In the genomic region with DNA sequence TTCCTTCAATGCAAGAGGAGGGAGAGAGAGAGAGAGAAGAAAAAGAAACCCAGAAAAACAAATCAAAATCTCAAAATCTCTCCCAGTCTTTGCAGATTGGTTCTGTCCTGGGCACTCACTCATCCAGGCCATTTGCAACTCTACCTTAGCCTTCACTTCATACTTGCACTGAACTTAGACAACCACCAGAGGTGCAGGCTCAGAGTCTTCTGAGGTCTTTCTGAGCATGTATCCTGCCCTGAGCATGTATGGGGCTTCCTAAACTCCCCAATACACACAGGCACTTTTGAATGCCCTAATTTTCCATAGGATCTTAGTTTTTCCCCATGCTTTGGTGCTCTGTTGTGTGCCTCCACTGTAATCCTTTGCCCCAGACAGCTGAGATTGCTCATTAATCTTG, we compare ENCODE assay signal across 1 cellular context.
TF ChIP-seq lines count a peak whose summit lies in the region.

No MANE protein-coding gene starts in this region.

TF ChIP-seq in HepG2, 621 proteins besides CTCF, POLR2A, EP300 and RAD21:
- TF ChIP-seq, protein P1, sequence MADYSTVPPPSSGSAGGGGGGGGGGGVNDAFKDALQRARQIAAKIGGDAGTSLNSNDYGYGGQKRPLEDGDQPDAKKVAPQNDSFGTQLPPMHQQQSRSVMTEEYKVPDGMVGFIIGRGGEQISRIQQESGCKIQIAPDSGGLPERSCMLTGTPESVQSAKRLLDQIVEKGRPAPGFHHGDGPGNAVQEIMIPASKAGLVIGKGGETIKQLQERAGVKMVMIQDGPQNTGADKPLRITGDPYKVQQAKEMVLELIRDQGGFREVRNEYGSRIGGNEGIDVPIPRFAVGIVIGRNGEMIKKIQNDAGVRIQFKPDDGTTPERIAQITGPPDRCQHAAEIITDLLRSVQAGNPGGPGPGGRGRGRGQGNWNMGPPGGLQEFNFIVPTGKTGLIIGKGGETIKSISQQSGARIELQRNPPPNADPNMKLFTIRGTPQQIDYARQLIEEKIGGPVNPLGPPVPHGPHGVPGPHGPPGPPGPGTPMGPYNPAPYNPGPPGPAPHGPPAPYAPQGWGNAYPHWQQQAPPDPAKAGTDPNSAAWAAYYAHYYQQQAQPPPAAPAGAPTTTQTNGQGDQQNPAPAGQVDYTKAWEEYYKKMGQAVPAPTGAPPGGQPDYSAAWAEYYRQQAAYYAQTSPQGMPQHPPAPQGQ (CRISPR knock-in tag; IDR thresholded peaks at IDR 0.05; ENCODE audit: borderline replicate concordance): no peak
- TF ChIP-seq ZNF263 (CRISPR knock-in tag; IDR thresholded peaks at IDR 0.05) (no peak), POLR2G (IDR thresholded peaks at IDR 0.05; ENCODE audit: low read depth, low read length) (0 out of 2 replicates have a peak, but pooled peaks have one; percentile 29), NCOA1 (CRISPR knock-in tag; IDR thresholded peaks at IDR 0.05) (no peak), ZNF615 (CRISPR knock-in tag; IDR thresholded peaks at IDR 0.05; ENCODE audit: borderline replicate concordance) (no peak), HIVEP1 (CRISPR knock-in tag; IDR thresholded peaks at IDR 0.05) (no peak), RFXANK (CRISPR knock-in tag; IDR thresholded peaks at IDR 0.05) (no peak), REXO4 (CRISPR knock-in tag; IDR thresholded peaks at IDR 0.05; ENCODE audit: borderline replicate concordance) (no peak), MXI1 (IDR thresholded peaks at IDR 0.05; ENCODE audit: borderline replicate concordance, low read depth, low read length) (no peak), ZFX (CRISPR knock-in tag; IDR thresholded peaks at IDR 0.05; ENCODE audit: low read depth) (no peak), ZNF550 (CRISPR knock-in tag; IDR thresholded peaks at IDR 0.05; ENCODE audit: borderline replicate concordance) (peak; percentile 100), ZNF543 (CRISPR knock-in tag; IDR thresholded peaks at IDR 0.05) (no peak), MAFK (conservative IDR thresholded peaks at IDR 0.05 in 1 of 2, IDR thresholded peaks at IDR 0.05 in 1 of 2; ENCODE audit: low read length in 2 of 2) (no peak), SRY (CRISPR knock-in tag; IDR thresholded peaks at IDR 0.05) (no peak), PBX2 (CRISPR knock-in tag; IDR thresholded peaks at IDR 0.05) (no peak), XRCC5 (optimal IDR thresholded peaks at IDR 0.05; ENCODE audit: low read length) (peak; percentile 29), SALL1 (CRISPR knock-in tag; IDR thresholded peaks at IDR 0.05) (no peak), RARG (CRISPR knock-in tag; IDR thresholded peaks at IDR 0.05; ENCODE audit: low read depth) (no peak), ZNF280D (CRISPR knock-in tag; IDR thresholded peaks at IDR 0.05) (0 out of 2 replicates have a peak, but pooled peaks have one; percentile 34), ZNF207 (IDR thresholded peaks at IDR 0.05; ENCODE audit: borderline replicate concordance) (no peak), BORCS8-MEF2B (CRISPR knock-in tag; IDR thresholded peaks at IDR 0.05) (no peak), ZNF230 (CRISPR knock-in tag; IDR thresholded peaks at IDR 0.05) (no peak), ZNF234 (CRISPR knock-in tag; conservative IDR thresholded peaks at IDR 0.05) (no peak), SYNCRIP (IDR thresholded peaks at IDR 0.05; ENCODE audit: insufficient read depth, low read depth, low read length) (no peak), MAFG (CRISPR knock-in tag; IDR thresholded peaks at IDR 0.05) (no peak), PHF21A (CRISPR knock-in tag; IDR thresholded peaks at IDR 0.05) (no peak)
- TF ChIP-seq, protein P2, sequence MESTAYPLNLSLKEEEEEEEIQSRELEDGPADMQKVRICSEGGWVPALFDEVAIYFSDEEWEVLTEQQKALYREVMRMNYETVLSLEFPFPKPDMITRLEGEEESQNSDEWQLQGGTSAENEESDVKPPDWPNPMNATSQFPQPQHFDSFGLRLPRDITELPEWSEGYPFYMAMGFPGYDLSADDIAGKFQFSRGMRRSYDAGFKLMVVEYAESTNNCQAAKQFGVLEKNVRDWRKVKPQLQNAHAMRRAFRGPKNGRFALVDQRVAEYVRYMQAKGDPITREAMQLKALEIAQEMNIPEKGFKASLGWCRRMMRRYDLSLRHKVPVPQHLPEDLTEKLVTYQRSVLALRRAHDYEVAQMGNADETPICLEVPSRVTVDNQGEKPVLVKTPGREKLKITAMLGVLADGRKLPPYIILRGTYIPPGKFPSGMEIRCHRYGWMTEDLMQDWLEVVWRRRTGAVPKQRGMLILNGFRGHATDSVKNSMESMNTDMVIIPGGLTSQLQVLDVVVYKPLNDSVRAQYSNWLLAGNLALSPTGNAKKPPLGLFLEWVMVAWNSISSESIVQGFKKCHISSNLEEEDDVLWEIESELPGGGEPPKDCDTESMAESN (CRISPR knock-in tag; conservative IDR thresholded peaks at IDR 0.05): no peak
- TF ChIP-seq, protein P3, sequence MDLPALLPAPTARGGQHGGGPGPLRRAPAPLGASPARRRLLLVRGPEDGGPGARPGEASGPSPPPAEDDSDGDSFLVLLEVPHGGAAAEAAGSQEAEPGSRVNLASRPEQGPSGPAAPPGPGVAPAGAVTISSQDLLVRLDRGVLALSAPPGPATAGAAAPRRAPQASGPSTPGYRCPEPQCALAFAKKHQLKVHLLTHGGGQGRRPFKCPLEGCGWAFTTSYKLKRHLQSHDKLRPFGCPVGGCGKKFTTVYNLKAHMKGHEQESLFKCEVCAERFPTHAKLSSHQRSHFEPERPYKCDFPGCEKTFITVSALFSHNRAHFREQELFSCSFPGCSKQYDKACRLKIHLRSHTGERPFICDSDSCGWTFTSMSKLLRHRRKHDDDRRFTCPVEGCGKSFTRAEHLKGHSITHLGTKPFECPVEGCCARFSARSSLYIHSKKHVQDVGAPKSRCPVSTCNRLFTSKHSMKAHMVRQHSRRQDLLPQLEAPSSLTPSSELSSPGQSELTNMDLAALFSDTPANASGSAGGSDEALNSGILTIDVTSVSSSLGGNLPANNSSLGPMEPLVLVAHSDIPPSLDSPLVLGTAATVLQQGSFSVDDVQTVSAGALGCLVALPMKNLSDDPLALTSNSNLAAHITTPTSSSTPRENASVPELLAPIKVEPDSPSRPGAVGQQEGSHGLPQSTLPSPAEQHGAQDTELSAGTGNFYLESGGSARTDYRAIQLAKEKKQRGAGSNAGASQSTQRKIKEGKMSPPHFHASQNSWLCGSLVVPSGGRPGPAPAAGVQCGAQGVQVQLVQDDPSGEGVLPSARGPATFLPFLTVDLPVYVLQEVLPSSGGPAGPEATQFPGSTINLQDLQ (CRISPR knock-in tag; IDR thresholded peaks at IDR 0.05): no peak
- TF ChIP-seq, protein P4, sequence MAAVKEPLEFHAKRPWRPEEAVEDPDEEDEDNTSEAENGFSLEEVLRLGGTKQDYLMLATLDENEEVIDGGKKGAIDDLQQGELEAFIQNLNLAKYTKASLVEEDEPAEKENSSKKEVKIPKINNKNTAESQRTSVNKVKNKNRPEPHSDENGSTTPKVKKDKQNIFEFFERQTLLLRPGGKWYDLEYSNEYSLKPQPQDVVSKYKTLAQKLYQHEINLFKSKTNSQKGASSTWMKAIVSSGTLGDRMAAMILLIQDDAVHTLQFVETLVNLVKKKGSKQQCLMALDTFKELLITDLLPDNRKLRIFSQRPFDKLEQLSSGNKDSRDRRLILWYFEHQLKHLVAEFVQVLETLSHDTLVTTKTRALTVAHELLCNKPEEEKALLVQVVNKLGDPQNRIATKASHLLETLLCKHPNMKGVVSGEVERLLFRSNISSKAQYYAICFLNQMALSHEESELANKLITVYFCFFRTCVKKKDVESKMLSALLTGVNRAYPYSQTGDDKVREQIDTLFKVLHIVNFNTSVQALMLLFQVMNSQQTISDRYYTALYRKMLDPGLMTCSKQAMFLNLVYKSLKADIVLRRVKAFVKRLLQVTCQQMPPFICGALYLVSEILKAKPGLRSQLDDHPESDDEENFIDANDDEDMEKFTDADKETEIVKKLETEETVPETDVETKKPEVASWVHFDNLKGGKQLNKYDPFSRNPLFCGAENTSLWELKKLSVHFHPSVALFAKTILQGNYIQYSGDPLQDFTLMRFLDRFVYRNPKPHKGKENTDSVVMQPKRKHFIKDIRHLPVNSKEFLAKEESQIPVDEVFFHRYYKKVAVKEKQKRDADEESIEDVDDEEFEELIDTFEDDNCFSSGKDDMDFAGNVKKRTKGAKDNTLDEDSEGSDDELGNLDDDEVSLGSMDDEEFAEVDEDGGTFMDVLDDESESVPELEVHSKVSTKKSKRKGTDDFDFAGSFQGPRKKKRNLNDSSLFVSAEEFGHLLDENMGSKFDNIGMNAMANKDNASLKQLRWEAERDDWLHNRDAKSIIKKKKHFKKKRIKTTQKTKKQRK (IDR thresholded peaks at IDR 0.05; ENCODE audit: low read length): no peak
- TF ChIP-seq, protein P5, sequence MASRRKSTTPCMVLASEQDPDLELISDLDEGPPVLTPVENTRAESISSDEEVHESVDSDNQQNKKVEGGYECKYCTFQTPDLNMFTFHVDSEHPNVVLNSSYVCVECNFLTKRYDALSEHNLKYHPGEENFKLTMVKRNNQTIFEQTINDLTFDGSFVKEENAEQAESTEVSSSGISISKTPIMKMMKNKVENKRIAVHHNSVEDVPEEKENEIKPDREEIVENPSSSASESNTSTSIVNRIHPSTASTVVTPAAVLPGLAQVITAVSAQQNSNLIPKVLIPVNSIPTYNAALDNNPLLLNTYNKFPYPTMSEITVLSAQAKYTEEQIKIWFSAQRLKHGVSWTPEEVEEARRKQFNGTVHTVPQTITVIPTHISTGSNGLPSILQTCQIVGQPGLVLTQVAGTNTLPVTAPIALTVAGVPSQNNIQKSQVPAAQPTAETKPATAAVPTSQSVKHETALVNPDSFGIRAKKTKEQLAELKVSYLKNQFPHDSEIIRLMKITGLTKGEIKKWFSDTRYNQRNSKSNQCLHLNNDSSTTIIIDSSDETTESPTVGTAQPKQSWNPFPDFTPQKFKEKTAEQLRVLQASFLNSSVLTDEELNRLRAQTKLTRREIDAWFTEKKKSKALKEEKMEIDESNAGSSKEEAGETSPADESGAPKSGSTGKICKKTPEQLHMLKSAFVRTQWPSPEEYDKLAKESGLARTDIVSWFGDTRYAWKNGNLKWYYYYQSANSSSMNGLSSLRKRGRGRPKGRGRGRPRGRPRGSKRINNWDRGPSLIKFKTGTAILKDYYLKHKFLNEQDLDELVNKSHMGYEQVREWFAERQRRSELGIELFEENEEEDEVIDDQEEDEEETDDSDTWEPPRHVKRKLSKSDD (CRISPR knock-in tag; IDR thresholded peaks at IDR 0.05; ENCODE audit: low read depth): no peak
